30 cellular contexts compared by ENCODE assay signal in genomic region chr10:130787252-130787651, GRCh38.
"Had no signal": no experiment of that assay in that cellular context is flagged by ENCODE, and none has a peak within 500 bp of the region (broad histone marks: within the 10 kb centered on the region; RNA-seq: fewer than 3 reads in every experiment).

No MANE protein-coding gene starts in this region.

- DNase-seq: activated B cell treated with CpG ODN at 0.5 μM for 24 hours; activated CD4-positive, alpha-beta memory T cell treated with anti-CD3 and anti-CD28 coated beads, Interleukin-2, amount 10 ng/mL, durations not matched to agents 7 days and 5 days; activated CD4-positive, alpha-beta T cell treated with anti-CD3 and anti-CD28 coated beads for 4 hours; activated CD4-positive, alpha-beta T cell treated with anti-CD3 and anti-CD28 coated beads, Interleukin-2, amount 50 U/mL, for 1 hour; activated CD4-positive, CD25-positive, alpha-beta regulatory T cell treated with anti-CD3 and anti-CD28 coated beads, Interleukin-2, amount 50 U/mL, for 72 hours; activated CD8-positive, alpha-beta memory T cell treated with anti-CD3 and anti-CD28 coated beads for 24 hours; activated CD8-positive, alpha-beta memory T cell treated with anti-CD3 and anti-CD28 coated beads, Interleukin-2, amount 10 ng/mL, durations not matched to agents 7 days and 5 days; activated CD8-positive, alpha-beta memory T cell treated with anti-CD3 and anti-CD28 coated beads, Interleukin-2, amount 50 U/mL, for 48 hours; activated effector memory CD4-positive, alpha-beta T cell treated with Interleukin-2 at 50 U/mL for 16 hours; activated naive CD4-positive, alpha-beta T cell treated with anti-CD3 and anti-CD28 coated beads, Interleukin-2, amount 10 ng/mL, durations not matched to agents 7 days and 5 days; activated naive CD8-positive, alpha-beta T cell treated with anti-CD3 and anti-CD28 coated beads for 36 hours; activated T-cell treated with anti-CD3 and anti-CD28 coated beads, Interleukin-2, amount 50 U/mL, for 48 hours; amniotic stem cell; aorta; NCI-H1105; NCI-H1417 treated with DMSO at 0.1 percent for 48 hours; NCI-H187 treated with DMSO at 0.1 percent for 48 hours; NCI-H2081; NCI-H2171 treated with DMSO at 0.1 percent for 48 hours; NCI-H226; NCI-H446 treated with DMSO at 0.1 percent for 48 hours; NCI-H524; PC-3; Peyer's patch; RPMI8226; SIG-M5 had no signal

- H3K4me3 ChIP-seq: breast epithelium, K562, Peyer's patch had no signal

- H3K36me3 ChIP-seq: breast epithelium, Peyer's patch had no signal

- H3K9me3 Mint-ChIP-seq: activated B cell treated with CpG ODN at 0.5 μM for 24 hours; activated naive CD8-positive, alpha-beta T cell treated with anti-CD3 and anti-CD28 coated beads for 36 hours; T-helper 1 cell treated with Interleukin-12 subunit alpha and Interleukin-12 subunit beta and Interleukin-4 antibody, amounts not matched to agents 30 μg/mL and 1 μg/mL, for 36 hours; T-helper 2 cell treated with Interferon-gamma antibody and Interleukin-4, amounts not matched to agents 5 μg/mL and 100 μg/mL, for 36 hours had no signal

- H3K4me3 Mint-ChIP-seq: activated B cell treated with CpG ODN at 0.5 μM for 24 hours; activated CD4-positive, alpha-beta memory T cell treated with anti-CD3 and anti-CD28 coated beads, Interleukin-2, amount 10 ng/mL, durations not matched to agents 7 days and 5 days; activated CD8-positive, alpha-beta memory T cell treated with anti-CD3 and anti-CD28 coated beads, Interleukin-2, amount 10 ng/mL, durations not matched to agents 7 days and 5 days; activated naive CD4-positive, alpha-beta T cell treated with anti-CD3 and anti-CD28 coated beads, Interleukin-2, amount 10 ng/mL, durations not matched to agents 7 days and 5 days; activated naive CD8-positive, alpha-beta T cell treated with anti-CD3 and anti-CD28 coated beads for 36 hours; T-helper 1 cell treated with Interleukin-12 subunit alpha and Interleukin-12 subunit beta and Interleukin-4 antibody, amounts not matched to agents 30 μg/mL and 1 μg/mL, for 36 hours; T-helper 2 cell treated with Interferon-gamma antibody and Interleukin-4, amounts not matched to agents 5 μg/mL and 100 μg/mL, for 36 hours had no signal

- H3K4me1 Mint-ChIP-seq: activated B cell treated with CpG ODN at 0.5 μM for 24 hours; activated CD4-positive, alpha-beta memory T cell treated with anti-CD3 and anti-CD28 coated beads, Interleukin-2, amount 10 ng/mL, durations not matched to agents 7 days and 5 days; activated CD8-positive, alpha-beta memory T cell treated with anti-CD3 and anti-CD28 coated beads, Interleukin-2, amount 10 ng/mL, durations not matched to agents 7 days and 5 days; activated naive CD4-positive, alpha-beta T cell treated with anti-CD3 and anti-CD28 coated beads, Interleukin-2, amount 10 ng/mL, durations not matched to agents 7 days and 5 days; activated naive CD8-positive, alpha-beta T cell treated with anti-CD3 and anti-CD28 coated beads for 36 hours had no signal

- H3K27me3 Mint-ChIP-seq: activated B cell treated with CpG ODN at 0.5 μM for 24 hours; activated CD4-positive, alpha-beta memory T cell treated with anti-CD3 and anti-CD28 coated beads, Interleukin-2, amount 10 ng/mL, durations not matched to agents 7 days and 5 days; activated CD8-positive, alpha-beta memory T cell treated with anti-CD3 and anti-CD28 coated beads, Interleukin-2, amount 10 ng/mL, durations not matched to agents 7 days and 5 days; activated naive CD4-positive, alpha-beta T cell treated with anti-CD3 and anti-CD28 coated beads, Interleukin-2, amount 10 ng/mL, durations not matched to agents 7 days and 5 days; activated naive CD8-positive, alpha-beta T cell treated with anti-CD3 and anti-CD28 coated beads for 36 hours had no signal

- H3K9me3 ChIP-seq: breast epithelium, Peyer's patch had no signal

- ATAC-seq: activated CD8-positive, alpha-beta memory T cell treated with anti-CD3 and anti-CD28 coated beads, Interleukin-2, amount 10 ng/mL, durations not matched to agents 7 days and 5 days; K562; PC-3 had no signal

- H3K27ac ChIP-seq: breast epithelium, Peyer's patch had no signal

- H3K36me3 Mint-ChIP-seq: activated CD8-positive, alpha-beta memory T cell treated with anti-CD3 and anti-CD28 coated beads, Interleukin-2, amount 10 ng/mL, durations not matched to agents 7 days and 5 days; activated naive CD4-positive, alpha-beta T cell treated with anti-CD3 and anti-CD28 coated beads, Interleukin-2, amount 10 ng/mL, durations not matched to agents 7 days and 5 days; activated naive CD8-positive, alpha-beta T cell treated with anti-CD3 and anti-CD28 coated beads for 36 hours had no signal

- H3K27ac Mint-ChIP-seq: activated B cell treated with CpG ODN at 0.5 μM for 24 hours; activated CD4-positive, alpha-beta memory T cell treated with anti-CD3 and anti-CD28 coated beads, Interleukin-2, amount 10 ng/mL, durations not matched to agents 7 days and 5 days; activated CD8-positive, alpha-beta memory T cell treated with anti-CD3 and anti-CD28 coated beads, Interleukin-2, amount 10 ng/mL, durations not matched to agents 7 days and 5 days; activated naive CD4-positive, alpha-beta T cell treated with anti-CD3 and anti-CD28 coated beads, Interleukin-2, amount 10 ng/mL, durations not matched to agents 7 days and 5 days; activated naive CD8-positive, alpha-beta T cell treated with anti-CD3 and anti-CD28 coated beads for 36 hours; T-helper 1 cell treated with Interleukin-12 subunit alpha and Interleukin-12 subunit beta and Interleukin-4 antibody, amounts not matched to agents 30 μg/mL and 1 μg/mL, for 36 hours; T-helper 2 cell treated with Interferon-gamma antibody and Interleukin-4, amounts not matched to agents 5 μg/mL and 100 μg/mL, for 36 hours had no signal

- H3K4me1 ChIP-seq: breast epithelium, Peyer's patch had no signal

- H3K27me3 ChIP-seq: Peyer's patch had no signal
